In the genomic region with DNA sequence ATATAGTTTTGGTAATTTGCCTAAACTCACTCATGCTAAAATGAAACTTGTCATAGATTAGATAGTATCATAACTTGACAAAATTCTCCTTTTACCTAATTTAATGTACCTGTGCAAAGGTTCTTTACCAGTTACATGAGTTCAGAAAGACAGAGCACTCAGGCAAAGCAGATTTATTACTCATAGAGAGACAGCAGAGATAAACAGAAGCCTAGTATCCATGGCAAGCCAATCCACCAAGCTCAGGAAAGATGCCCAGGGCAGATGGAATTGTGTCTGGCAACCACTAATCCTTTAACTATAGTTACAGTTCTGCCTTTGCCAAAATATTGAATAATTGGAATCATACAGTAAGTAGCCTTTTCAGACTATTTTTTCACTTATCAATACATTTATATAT, we compare ENCODE assay signal across 20 cellular contexts.
DNase-seq lines count a peak whose midpoint lies in the region; ATAC-seq and TF ChIP-seq lines count a peak whose summit lies in the region.
"Had no signal": no experiment of that assay in that cellular context is flagged by ENCODE, and none has a peak within 500 bp of the region (broad histone marks: within the 10 kb centered on the region; RNA-seq: fewer than 3 reads in every experiment).

No MANE protein-coding gene starts in this region.

- no peaks in the 10 kb centered on the region for H3K9me3 ChIP-seq in ascending aorta
- H3K9me3 ChIP-seq: HAP-1 had no signal

- ATAC-seq in foreskin keratinocyte: peak; percentile 22

- intact Hi-C loops in cardiac septum (cut with DNase I) (no loop called here), ascending aorta (cut with DNase I) (no loop called here)

- no peak overlapping the region for H3K4me3 ChIP-seq in ascending aorta
- H3K4me3 ChIP-seq: GM12878, HAP-1 had no signal

- H3K4me1 ChIP-seq in foreskin keratinocyte (no peaks in the 10 kb centered on the region), ascending aorta (no peaks in the 10 kb centered on the region)
- H3K4me1 ChIP-seq: HAP-1 had no signal

- no peak overlapping the region for H3K27ac ChIP-seq in foreskin keratinocyte
- H3K27ac ChIP-seq in ascending aorta: no peak overlapping the region
- H3K27ac ChIP-seq: 22Rv1 had no signal

- peak; percentile 1 to 5 for DNase-seq in NCI-H524 (lab: John Stamatoyannopoulos, UW)
- no peak for DNase-seq in NCI-H524 treated with DMSO at 0.1 percent for 48 hours (lab: John Stamatoyannopoulos, UW)
- DNase-seq in D341Med (ENCODE audit: low spot score): peak; percentile 64
- DNase-seq in foreskin keratinocyte: peak in 1 of 2 donors; percentile 25
- peak; percentile 36 for DNase-seq in left kidney (ENCODE audit: low read depth, low spot score)
- DNase-seq in cardiac septum (ENCODE audit: low spot score): no peak
- no peak for DNase-seq in activated naive CD4-positive, alpha-beta T cell treated with Interleukin-2 at 50 U/mL for 16 hours
- DNase-seq in ascending aorta (ENCODE audit: low spot score in 2 of 2): no peak
- DNase-seq: C1 segment of cervical spinal cord; CD4-positive, alpha-beta memory T cell; COR-L47; DMS 273 treated with DMSO at 0.1 percent for 48 hours; DMS79; EL; GDM1; GOT3; HFFc6 had no signal

- TF ChIP-seq CTCF in foreskin keratinocyte (conservative IDR thresholded peaks at IDR 0.05) (no peak), ascending aorta (IDR thresholded peaks at IDR 0.05) (no peak)

- H3K27me3 ChIP-seq in foreskin keratinocyte (no peaks in the 10 kb centered on the region), ascending aorta (no peaks in the 10 kb centered on the region)

- H3K36me3 ChIP-seq in ascending aorta: no peaks in the 10 kb centered on the region
- H3K36me3 ChIP-seq: HAP-1 had no signal

Comparison
In these comparisons a context has a peak if more than half of its experiments do, and no peak if none do; other contexts are left out.
1. DNase-seq: peak in NCI-H524 (2 of 2), D341Med (single experiment) and left kidney (single experiment); none in NCI-H524 treated with DMSO at 0.1 percent for 48 hours (single experiment), cardiac septum (single experiment), activated naive CD4-positive, alpha-beta T cell treated with Interleukin-2 at 50 U/mL for 16 hours (single experiment) and ascending aorta (0 of 2).